ENCODE assay signal across 8 cellular contexts in genomic region chr10:68600041-68600778, GRCh38. TPM values are rescaled to one million over a fixed set of nuclear protein-coding genes. Genes with fewer than 3 reads are reported as not detected.
DNase-seq lines count a peak whose midpoint lies in the region; ATAC-seq, FAIRE-seq and TF ChIP-seq lines count a peak whose summit lies in the region.

No MANE protein-coding gene starts in this region.

- H3K27me3 Mint-ChIP-seq in naive B cell, result no peaks in the 10 kb centered on the region
- H3K27me3 Mint-ChIP-seq in stimulated activated naive CD8-positive, alpha-beta T cell treated with anti-CD3 and anti-CD28 coated beads, Interleukin-15, Interleukin-2, amounts not matched to agents 100 ng/mL and 50 ng/mL, for 24 hours, result no peaks in the 10 kb centered on the region

- peak overlapping the region; percentile 95 for H2AFZ ChIP-seq in OCI-LY3 (ENCODE audit: low read depth, low read length)

- H3K4me1 Mint-ChIP-seq in naive B cell, result peaks cover 15 to 26% (median 18%) of the 10 kb centered on the region in 3 donors
- H3K4me1 Mint-ChIP-seq in stimulated activated naive CD8-positive, alpha-beta T cell treated with anti-CD3 and anti-CD28 coated beads, Interleukin-15, Interleukin-2, amounts not matched to agents 100 ng/mL and 50 ng/mL, for 24 hours (ENCODE audit: low read depth), result peaks cover 32% of the 10 kb centered on the region

- H3K27me3 ChIP-seq in OCI-LY3 (ENCODE audit: low read depth, low read length), result no peaks in the 10 kb centered on the region

- H3K9ac ChIP-seq in OCI-LY3 (ENCODE audit: low read length), result peak overlapping the region; percentile 68

- H3K4me2 ChIP-seq in OCI-LY3 (ENCODE audit: low read length), result peak overlapping the region; percentile 73

- H3K36me3 Mint-ChIP-seq in naive B cell, result no peaks in the 10 kb centered on the region
- H3K36me3 Mint-ChIP-seq in stimulated activated naive CD8-positive, alpha-beta T cell treated with anti-CD3 and anti-CD28 coated beads, Interleukin-15, Interleukin-2, amounts not matched to agents 100 ng/mL and 50 ng/mL, for 24 hours (ENCODE audit: low read depth), result no peaks in the 10 kb centered on the region

- peaks cover 24% of the 10 kb centered on the region for H3K4me1 ChIP-seq in OCI-LY3 (ENCODE audit: low read length)

- ATAC-seq in GM21447 (IDR thresholded peaks at IDR 0.05; ENCODE audit: unreplicated experiment), result peak; percentile 91
- peak; percentile 87 to 88 for ATAC-seq in naive B cell (ENCODE audit: low read depth in 2 of 2)

- no peaks in the 10 kb centered on the region for H3K36me3 ChIP-seq in OCI-LY3 (replicated peaks; ENCODE audit: low read depth, low read length)

- TF ChIP-seq CTCF in D721Med (IDR thresholded peaks at IDR 0.05; ENCODE audit: insufficient read depth, missing control alignments) (no peak), OCI-LY3 (IDR thresholded peaks at IDR 0.05; ENCODE audit: low read depth, low read length) (no peak)

- H3K9me3 ChIP-seq in OCI-LY3 (ENCODE audit: insufficient read depth, low read length), result no peaks in the 10 kb centered on the region

- peak; percentile 48 for FAIRE-seq in D721Med (lab: Jason Lieb, UNC)

- H3K4me3 ChIP-seq in OCI-LY3 (ENCODE audit: low read length), result peak overlapping the region; percentile 80

- DNase-seq in D721Med (ENCODE audit: insufficient read length, low spot score) (peak; percentile 42), HuH-7.5 (ENCODE audit: low spot score) (peak; percentile 51), activated T-helper 1 cell treated with Interleukin-2 at 50 U/mL for 16 hours (ENCODE audit: low read depth) (peak; percentile 23), fibroblast of peridontal ligament (ENCODE audit: extremely low read depth) (peak; percentile 84), naive B cell (peak; percentile 27)

- H3K4me3 Mint-ChIP-seq in naive B cell, result peak overlapping the region; percentile 83 to 95 (median 90)
- peak overlapping the region; percentile 87 for H3K4me3 Mint-ChIP-seq in stimulated activated naive CD8-positive, alpha-beta T cell treated with anti-CD3 and anti-CD28 coated beads, Interleukin-15, Interleukin-2, amounts not matched to agents 100 ng/mL and 50 ng/mL, for 24 hours

- peak overlapping the region; percentile 22 to 90 (median 46) for H3K27ac Mint-ChIP-seq in naive B cell
- peak overlapping the region; percentile 86 for H3K27ac Mint-ChIP-seq in stimulated activated naive CD8-positive, alpha-beta T cell treated with anti-CD3 and anti-CD28 coated beads, Interleukin-15, Interleukin-2, amounts not matched to agents 100 ng/mL and 50 ng/mL, for 24 hours

- peak overlapping the region; percentile 65 for H3K27ac ChIP-seq in OCI-LY3 (ENCODE audit: low read length)

- no peaks in the 10 kb centered on the region for H3K79me2 ChIP-seq in OCI-LY3 (ENCODE audit: low read length)

- no peaks in the 10 kb centered on the region for H3K9me3 Mint-ChIP-seq in naive B cell
- no peaks in the 10 kb centered on the region for H3K9me3 Mint-ChIP-seq in stimulated activated naive CD8-positive, alpha-beta T cell treated with anti-CD3 and anti-CD28 coated beads, Interleukin-15, Interleukin-2, amounts not matched to agents 100 ng/mL and 50 ng/mL, for 24 hours

- H4K20me1 ChIP-seq in OCI-LY3 (ENCODE audit: insufficient read depth, low read length), result no peaks in the 10 kb centered on the region

RNA-seq across cellular contexts. Expression of gene TET1, which starts 40.1 kb away (rescaled TPM):
- under 1 TPM in 5 of 6 donors, not detected in 1; 0.58 to 0.97 (median 0.64) TPM for polyA plus RNA-seq in naive B cell (ENCODE audit: low read depth in 6 of 6)

Comparison
In these comparisons a context has a peak if more than half of its experiments do, and no peak if none do; other contexts are left out.
1. Peak in every context shown above with its lines: DNase-seq, ATAC-seq, H3K4me3 ChIP-seq and H3K27ac ChIP-seq.
2. DNase-seq: peak in every context shown above with its lines; median percentile 84 in fibroblast of peridontal ligament; 51 in HuH-7.5; 42 in D721Med; 27 in naive B cell; 23 in activated T-helper 1 cell treated with Interleukin-2 at 50 U/mL for 16 hours.